Comparison of ENCODE assay signal across 11 cellular contexts in genomic region chr2:58553937-58554336, GRCh38.
A peak's percentile ranks its signal among the peaks of the same experiment; 100 is the strongest.
DNase-seq lines count a peak whose midpoint lies in the region; ATAC-seq and TF ChIP-seq lines count a peak whose summit lies in the region.
"Had no signal": no experiment of that assay in that cellular context is flagged by ENCODE, and none has a peak within 500 bp of the region (broad histone marks: within the 10 kb centered on the region; RNA-seq: fewer than 3 reads in every experiment).

No MANE protein-coding gene starts in this region.

- no peak overlapping the region for H3K27ac ChIP-seq in HCT116 (ENCODE audit: low read depth, low read length)
- H3K27ac ChIP-seq in WERI-Rb-1: no peak overlapping the region
- H3K27ac ChIP-seq in mesenchymal stem cell (ENCODE audit: low read length, poor library complexity, severe bottlenecking): no peak overlapping the region
- H3K27ac ChIP-seq: RWPE1 had no signal

- H3K4me1 ChIP-seq in HCT116 (ENCODE audit: control insufficient read depth in 1 of 2, insufficient read depth in 2 of 2, low read length in 2 of 2) (no peaks in the 10 kb centered on the region), mesenchymal stem cell (ENCODE audit: control insufficient read depth, insufficient read depth, low read depth, low read length) (no peaks in the 10 kb centered on the region)

- H2AFZ ChIP-seq in HCT116 (ENCODE audit: low read depth, low read length, poor library complexity, severe bottlenecking) (no peak overlapping the region), mesenchymal stem cell (ENCODE audit: low read depth, low read length) (no peak overlapping the region)

- TF ChIP-seq CTCF in HCT116 (IDR thresholded peaks at IDR 0.05 in 2 of 3, conservative IDR thresholded peaks at IDR 0.05 in 1 of 3; ENCODE audit: borderline replicate concordance in 1 of 3, insufficient read depth in 1 of 3, low read depth in 2 of 3, low read length in 2 of 3) (peak; percentile 35 to 56 (median 53); a peak in 5 of 6 replicates), WERI-Rb-1 (IDR thresholded peaks at IDR 0.05; ENCODE audit: low read depth, low read length) (peak; percentile 71)

- no peak overlapping the region for H2BK120ac ChIP-seq in mesenchymal stem cell (ENCODE audit: low read depth, low read length)

- no TSS peak for BruUV-seq in HCT116 (replicated peaks; lab: Mats Ljungman, UMichigan)

- no peak overlapping the region for H2BK15ac ChIP-seq in mesenchymal stem cell (ENCODE audit: low read depth, poor library complexity, severe bottlenecking)

- no peak overlapping the region for H4K91ac ChIP-seq in mesenchymal stem cell (ENCODE audit: low read length)

- no peak overlapping the region for H2BK5ac ChIP-seq in mesenchymal stem cell (ENCODE audit: low read depth, low read length, poor library complexity, severe bottlenecking)

- H2BK12ac ChIP-seq in mesenchymal stem cell (ENCODE audit: low read length in 2 of 2): no peak overlapping the region

- no peak overlapping the region for H3K14ac ChIP-seq in mesenchymal stem cell (ENCODE audit: low read length in 2 of 2)

- POLR2A ChIA-PET in HCT116 (lab: Charles Lee): no interaction called here

- no peak overlapping the region for H3K4me3 ChIP-seq in HCT116 (replicated peaks in 1 of 2; ENCODE audit: low read depth in 1 of 2, low read length in 2 of 2)
- no peak overlapping the region for H3K4me3 ChIP-seq in WERI-Rb-1 (ENCODE audit: low read depth, low read length)
- H3K4me3 ChIP-seq in mesenchymal stem cell (ENCODE audit: insufficient read depth in 1 of 2, low read depth in 1 of 2, low read length in 2 of 2): no peak overlapping the region

- no peaks in the 10 kb centered on the region for H3K9me3 ChIP-seq in HCT116 (ENCODE audit: control insufficient read depth in 1 of 2, insufficient read depth in 1 of 2, low read depth in 1 of 2, low read length in 2 of 2)
- H3K9me3 ChIP-seq in WERI-Rb-1 (ENCODE audit: severe bottlenecking): peaks cover 3% of the 10 kb centered on the region
- no peaks in the 10 kb centered on the region for H3K9me3 ChIP-seq in mesenchymal stem cell (ENCODE audit: control insufficient read depth, low read length)

- no peak overlapping the region for H4K8ac ChIP-seq in mesenchymal stem cell (ENCODE audit: low read length)

- no peak overlapping the region for H3K4me2 ChIP-seq in HCT116 (ENCODE audit: low read length)
- H3K4me2 ChIP-seq in mesenchymal stem cell (ENCODE audit: low read length, poor library complexity, severe bottlenecking): no peak overlapping the region

- no peaks in the 10 kb centered on the region for H3K27me3 ChIP-seq in HCT116 (ENCODE audit: insufficient read depth, low read length)
- no peaks in the 10 kb centered on the region for H3K27me3 ChIP-seq in WERI-Rb-1 (ENCODE audit: insufficient read depth, low read depth, severe bottlenecking)
- H3K27me3 ChIP-seq in mesenchymal stem cell (ENCODE audit: control insufficient read depth in 1 of 2, insufficient read depth in 1 of 2, low read length in 2 of 2): no peaks in the 10 kb centered on the region

- ATAC-seq in HCT116: peak; percentile 72
- ATAC-seq: stimulated activated effector memory CD8-positive, alpha-beta T cell treated with anti-CD3 and anti-CD28 coated beads, Interleukin-12 subunit alpha, Interleukin-12 subunit beta, amount 100 ng/mL, for 72 hours had no signal

- CTCF ChIA-PET in HCT116 (lab: Charles Lee): interaction anchor here (0.8 to 2.6 kb wide), 6 partner anchors 10 to 794 kb away, joined by 3 to 13 read pairs (median 4); no protein-coding TSS in a partner anchor

- TF ChIP-seq POLR2A in HCT116 (IDR thresholded peaks at IDR 0.05; ENCODE audit: borderline replicate concordance, extremely low read depth, insufficient read depth, insufficient read length): no peak

- H3K23ac ChIP-seq in mesenchymal stem cell (ENCODE audit: low read length in 2 of 2): no peak overlapping the region

- DNase-seq in EH (ENCODE audit: low read depth) (peak; percentile 3), HCT116 (ENCODE audit: low read depth, low spot score) (peak; percentile 7), WERI-Rb-1 (peak; percentile 38), lung microvascular endothelial cell (ENCODE audit: low read depth in 2 of 2) (peak; percentile 4 to 8), AG08395 (ENCODE audit: low spot score) (no peak), mesenchymal stem cell (no peak), activated gamma-delta T cell (lab: John Stamatoyannopoulos, UW) (no peak)
- no peak for DNase-seq in stimulated activated naive CD4-positive, alpha-beta T cell treated with Interleukin-2 at 50 U/mL for 16 hours (lab: John Stamatoyannopoulos, UW)
- DNase-seq: central memory CD4-positive, alpha-beta T cell had no signal

- RAD21 ChIA-PET in HCT116 (lab: Charles Lee; ENCODE audit: low non-redundant PET in 1 of 2, low total read pairs in 2 of 2, uncharacterized antibody in 2 of 2, unreplicated experiment in 2 of 2): interaction anchor here (0.6 to 1.6 kb wide), 2 partner anchors 106 to 339 kb away, joined by 3 to 4 read pairs; no protein-coding TSS in a partner anchor

- no peaks in the 10 kb centered on the region for H3K79me2 ChIP-seq in HCT116 (ENCODE audit: insufficient read depth, low read length)

- H3K79me1 ChIP-seq in mesenchymal stem cell (replicated peaks; ENCODE audit: low read length, poor library complexity, severe bottlenecking): no peaks in the 10 kb centered on the region

- TF ChIP-seq RAD21 in HCT116 (IDR thresholded peaks at IDR 0.05; ENCODE audit: low read depth): peak; percentile 54

- intact Hi-C loops in HCT116 (cut with micrococcal nuclease): loop anchor here (1.0 to 10.0 kb wide), 2 partner anchors 419 to 648 kb away; no protein-coding TSS in a partner anchor

- H3K18ac ChIP-seq in mesenchymal stem cell (ENCODE audit: low read depth in 1 of 2, low read length in 2 of 2): no peak overlapping the region

- no peak overlapping the region for H3K9ac ChIP-seq in HCT116 (ENCODE audit: low read length)
- H3K9ac ChIP-seq in mesenchymal stem cell (ENCODE audit: low read length): no peak overlapping the region

- H3K36me3 ChIP-seq in HCT116 (ENCODE audit: control insufficient read depth in 1 of 2, insufficient read depth in 2 of 2, low read length in 2 of 2) (no peaks in the 10 kb centered on the region), WERI-Rb-1 (no peaks in the 10 kb centered on the region), mesenchymal stem cell (ENCODE audit: control insufficient read depth in 1 of 2, insufficient read depth in 2 of 2, low read depth in 1 of 2, low read length in 2 of 2) (no peaks in the 10 kb centered on the region)

- WGBS in mesenchymal stem cell: 66% methylated on average over 2 of the region's 2 CpGs

- H3K9me2 ChIP-seq in HCT116 (ENCODE audit: insufficient read depth): no peaks in the 10 kb centered on the region

- no peak overlapping the region for H3K4ac ChIP-seq in mesenchymal stem cell (ENCODE audit: low read depth in 1 of 2, low read length in 2 of 2)

- no peak overlapping the region for H2AK5ac ChIP-seq in mesenchymal stem cell (ENCODE audit: low read length, severe bottlenecking)

- H4K20me1 ChIP-seq in HCT116 (ENCODE audit: insufficient read depth): no peaks in the 10 kb centered on the region

TF ChIP-seq in HCT116, 20 proteins besides CTCF, POLR2A, EP300 and RAD21:
- TF ChIP-seq CBX3 (IDR thresholded peaks at IDR 0.05; ENCODE audit: low read depth): no peak
- TF ChIP-seq ATF3 (IDR thresholded peaks at IDR 0.05): no peak
- TF ChIP-seq REST (IDR thresholded peaks at IDR 0.05; ENCODE audit: low read depth): no peak
TF ChIP-seq in HCT116: peak in this region for 0.

Comparison
In these comparisons a context has a peak if more than half of its experiments do, and no peak if none do; other contexts are left out.
1. DNase-seq: peak in EH (single experiment), HCT116 (single experiment), WERI-Rb-1 (single experiment) and lung microvascular endothelial cell (2 of 2); none in stimulated activated naive CD4-positive, alpha-beta T cell treated with Interleukin-2 at 50 U/mL for 16 hours (single experiment), AG08395 (single experiment), mesenchymal stem cell (single experiment) and activated gamma-delta T cell (single experiment).